ENCODE assay signal across 21 cellular contexts in the genomic region with DNA sequence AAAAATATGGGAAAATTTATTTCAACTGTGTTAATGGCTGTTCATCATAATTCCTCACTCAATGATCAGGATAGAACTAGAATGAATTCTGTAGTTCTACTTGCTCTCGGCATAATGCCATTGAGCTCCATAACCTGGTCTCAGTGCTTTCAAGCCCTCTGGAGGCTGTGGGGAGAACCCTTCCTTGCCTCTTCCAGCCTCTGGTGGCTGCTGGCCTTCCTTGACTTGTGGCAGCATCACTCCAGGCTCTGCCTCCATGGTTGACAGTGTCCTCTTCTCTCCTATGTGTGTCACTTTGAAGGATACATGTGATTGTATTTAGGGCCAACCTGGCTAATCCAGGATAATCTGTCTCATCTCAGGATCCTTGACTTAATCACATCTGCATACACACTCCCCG. TPM values are rescaled to one million over a fixed set of nuclear protein-coding genes. Genes with fewer than 3 reads are reported as not detected.
DNase-seq lines count a peak whose midpoint lies in the region; ATAC-seq, FAIRE-seq and TF ChIP-seq lines count a peak whose summit lies in the region.
"Had no signal": no experiment of that assay in that cellular context is flagged by ENCODE, and none has a peak within 500 bp of the region (broad histone marks: within the 10 kb centered on the region; RNA-seq: fewer than 3 reads in every experiment).

No MANE protein-coding gene starts in this region.

- H3K4me1 Mint-ChIP-seq in activated naive CD8-positive, alpha-beta T cell (ENCODE audit: low read depth), result peaks cover 29% of the 10 kb centered on the region
- H3K4me1 Mint-ChIP-seq in activated naive CD8-positive, alpha-beta T cell treated with anti-CD3 and anti-CD28 coated beads for 36 hours, result peaks cover 38% of the 10 kb centered on the region

- no peak overlapping the region for H4K8ac ChIP-seq in H1 (ENCODE audit: extremely low read depth, insufficient read depth, low read length)

- peak; percentile 14 to 22 (median 16); a peak in 3 of 4 replicates for TF ChIP-seq CTCF in H1 (IDR thresholded peaks at IDR 0.05; ENCODE audit: control extremely low read depth in 1 of 3, insufficient read depth in 1 of 3, low read depth in 1 of 3, low read length in 3 of 3)
- no peak for TF ChIP-seq CTCF in GM10266 (IDR thresholded peaks at IDR 0.05; ENCODE audit: control insufficient read depth, insufficient read depth, low read depth, missing control alignments)

- H3K27me3 ChIP-seq in H1 (replicated peaks in 1 of 4; ENCODE audit: control insufficient read depth in 3 of 4, extremely low read depth in 1 of 4, insufficient read depth in 3 of 4, low read length in 3 of 4), result no peaks in the 10 kb centered on the region
- H3K27me3 ChIP-seq: breast epithelium had no signal

- H3K27ac ChIP-seq in H1 (ENCODE audit: low read depth, low read length), result no peak overlapping the region

- H3K9ac ChIP-seq in H1 (replicated peaks in 1 of 4; ENCODE audit: extremely low read depth in 1 of 4, low read depth in 3 of 4, low read length in 3 of 4), result no peak overlapping the region

- CTCF ChIA-PET in H1 (lab: Charles Lee; ENCODE audit: partially characterized antibody), result interaction anchor here (0.6 to 1.6 kb wide), 8 partner anchors 13 to 959 kb away, joined by 3 to 4 read pairs (median 3); no protein-coding TSS in a partner anchor

- peaks cover 0 to 2% of the 10 kb centered on the region in 2 experiments for H4K20me1 ChIP-seq in H1 (replicated peaks in 1 of 2; ENCODE audit: control insufficient read depth in 1 of 2, insufficient read depth in 2 of 2, low read length in 2 of 2)

- intact Hi-C loops in posterior cingulate gyrus (cut with DNase I), result loop anchor here (10.0 kb wide), 1 partner anchor 487 kb away; no protein-coding TSS in a partner anchor
- intact Hi-C loops in left colon (cut with DNase I, micrococcal nuclease), result loop anchor here in 1 of 2 donors (10.0 kb wide), 1 partner anchor 297 kb away; no protein-coding TSS in a partner anchor

- no peak overlapping the region for H2BK12ac ChIP-seq in H1 (ENCODE audit: low read depth, low read length)

- no peak overlapping the region for H4K91ac ChIP-seq in H1 (replicated peaks; ENCODE audit: insufficient read length, low read length)

- H3K4me2 ChIP-seq in H1 (ENCODE audit: insufficient read depth in 1 of 2, low read depth in 2 of 2, low read length in 2 of 2), result no peak overlapping the region

- H2BK15ac ChIP-seq in H1 (ENCODE audit: low read length), result no peak overlapping the region

- H3K14ac ChIP-seq in H1 (ENCODE audit: insufficient read length), result no peak overlapping the region

- no peak overlapping the region for H3K23ac ChIP-seq in H1 (ENCODE audit: insufficient read length)

- H3K56ac ChIP-seq in H1 (replicated peaks; ENCODE audit: insufficient read length, low read depth, low read length), result no peak overlapping the region

- DNase-seq in activated naive CD8-positive, alpha-beta T cell treated with anti-CD3 and anti-CD28 coated beads for 36 hours, result no peak
- peak; percentile 75 for DNase-seq in NCI-H82 treated with DMSO at 0.1 percent for 48 hours (lab: John Stamatoyannopoulos, UW; ENCODE audit: unreplicated experiment)
- DNase-seq in H1 (ENCODE audit: low read depth in 1 of 2, low spot score in 2 of 2), result no peak
- DNase-seq in NCI-H748 (lab: John Stamatoyannopoulos, UW; ENCODE audit: unreplicated experiment), result no peak
- no peak for DNase-seq in posterior cingulate gyrus
- DNase-seq in GM10266 (ENCODE audit: extremely low spot score), result no peak
- DNase-seq in left colon, result no peak
- DNase-seq: activated CD4-positive, alpha-beta T cell treated with anti-CD3 and anti-CD28 coated beads for 48 hours; activated naive CD4-positive, alpha-beta T cell treated with anti-CD3 and anti-CD28 coated beads, Interleukin-2, amount 50 U/mL, for 16 hours; KBM-7; left ventricle myocardium superior; NCI-H2107; right cardiac atrium; stimulated activated CD4-positive, alpha-beta T cell treated with anti-CD3 and anti-CD28 coated beads, Interleukin-15, amount 100 ng/mL, for 24 hours; trophoblast cell had no signal

- H3K27ac Mint-ChIP-seq in activated naive CD8-positive, alpha-beta T cell, result peak overlapping the region; percentile 34
- no peak overlapping the region for H3K27ac Mint-ChIP-seq in activated naive CD8-positive, alpha-beta T cell treated with anti-CD3 and anti-CD28 coated beads for 36 hours
- H3K27ac Mint-ChIP-seq: CD14-positive monocyte; dendritic cell treated with granulocyte-macrophage colony-stimulating factor and Interleukin-4, amounts not matched to agents 40 ng/mL and 50 ng/mL, for 4 days; stimulated activated memory B cell treated with anti-CD40 and anti-IgM and Interleukin-4, amounts not matched to agents 10 μg/mL and 1 μg/mL and 100 μg/mL, for 72 hours had no signal

- no peak overlapping the region for H2BK5ac ChIP-seq in H1 (ENCODE audit: low read depth, low read length)

- TF ChIP-seq EP300 in H1 (IDR thresholded peaks at IDR 0.05; ENCODE audit: borderline replicate concordance in 1 of 2, low read depth in 2 of 2, low read length in 2 of 2), result no peak

- no peaks in the 10 kb centered on the region for H3K79me2 ChIP-seq in H1 (ENCODE audit: control insufficient read depth in 1 of 2, insufficient read depth in 2 of 2, low read length in 2 of 2)

- FAIRE-seq in H1 (lab: Jason Lieb, UNC), result no peak
- FAIRE-seq: GM19239 had no signal

- H3K4me1 ChIP-seq in H1 (replicated peaks in 1 of 4; ENCODE audit: control insufficient read depth in 3 of 4, insufficient read depth in 4 of 4, low read length in 3 of 4), result peaks cover 0 to 4% (median 2%) of the 10 kb centered on the region in 4 experiments; a peak in 2 of 7 replicates
- H3K4me1 ChIP-seq: breast epithelium had no signal

- no peak overlapping the region for H2BK20ac ChIP-seq in H1 (ENCODE audit: low read length)

- H3K36me3 Mint-ChIP-seq in activated naive CD8-positive, alpha-beta T cell, result peaks cover 6% of the 10 kb centered on the region
- peaks cover 18% of the 10 kb centered on the region for H3K36me3 Mint-ChIP-seq in activated naive CD8-positive, alpha-beta T cell treated with anti-CD3 and anti-CD28 coated beads for 36 hours

- no peak overlapping the region for H3K4ac ChIP-seq in H1 (replicated peaks; ENCODE audit: insufficient read length, low read depth, low read length)

- H3K9me3 ChIP-seq in H1 (ENCODE audit: insufficient read depth in 2 of 2, low read depth in 1 of 2, low read length in 1 of 2), result no peaks in the 10 kb centered on the region
- H3K9me3 ChIP-seq: breast epithelium had no signal

- H4K5ac ChIP-seq in H1 (ENCODE audit: insufficient read length, low read depth, low read length), result no peak overlapping the region

- H3K4me3 Mint-ChIP-seq in activated naive CD8-positive, alpha-beta T cell, result no peak overlapping the region
- H3K4me3 Mint-ChIP-seq in activated naive CD8-positive, alpha-beta T cell treated with anti-CD3 and anti-CD28 coated beads for 36 hours, result no peak overlapping the region
- H3K4me3 Mint-ChIP-seq: CD14-positive monocyte; dendritic cell treated with granulocyte-macrophage colony-stimulating factor and Interleukin-4, amounts not matched to agents 40 ng/mL and 50 ng/mL, for 4 days; stimulated activated memory B cell treated with anti-CD40 and anti-IgM and Interleukin-4, amounts not matched to agents 10 μg/mL and 1 μg/mL and 100 μg/mL, for 72 hours had no signal

- peak in 1 of 2 experiments; percentile 34; a peak in 2 of 4 replicates for TF ChIP-seq RAD21 in H1 (IDR thresholded peaks at IDR 0.05 in 1 of 2, conservative IDR thresholded peaks at IDR 0.05 in 1 of 2; ENCODE audit: low read depth in 2 of 2, low read length in 2 of 2)

- H3K27me3 Mint-ChIP-seq in activated naive CD8-positive, alpha-beta T cell, result no peaks in the 10 kb centered on the region
- H3K27me3 Mint-ChIP-seq in activated naive CD8-positive, alpha-beta T cell treated with anti-CD3 and anti-CD28 coated beads for 36 hours, result no peaks in the 10 kb centered on the region
- H3K27me3 Mint-ChIP-seq: dendritic cell treated with granulocyte-macrophage colony-stimulating factor and Interleukin-4, amounts not matched to agents 40 ng/mL and 50 ng/mL, for 4 days; stimulated activated memory B cell treated with anti-CD40 and anti-IgM and Interleukin-4, amounts not matched to agents 10 μg/mL and 1 μg/mL and 100 μg/mL, for 72 hours had no signal

- H3K79me1 ChIP-seq in H1 (ENCODE audit: low read depth, low read length), result no peaks in the 10 kb centered on the region; the same call in 1 of the 2 replicates

- no peaks in the 10 kb centered on the region for H3K23me2 ChIP-seq in H1 (ENCODE audit: low read depth, low read length)

- POLR2A ChIA-PET in H1 (lab: Charles Lee; ENCODE audit: partially characterized antibody), result interaction anchor here (1.0 to 4.1 kb wide), 2 partner anchors 27 to 36 kb away, joined by 3 to 19 read pairs; a partner anchor contains a TSS

- no peak for TF ChIP-seq POLR2A in H1 (IDR thresholded peaks at IDR 0.05; ENCODE audit: control extremely low read depth in 1 of 2, low read depth in 2 of 2, low read length in 2 of 2)

- H3K18ac ChIP-seq in H1 (ENCODE audit: extremely low read depth, low read length), result no peak overlapping the region

- no peak overlapping the region for H3K4me3 ChIP-seq in H1 (ENCODE audit: extremely low read depth in 1 of 4, insufficient read depth in 2 of 4, low read depth in 3 of 4, low read length in 4 of 4)
- H3K4me3 ChIP-seq: breast epithelium had no signal

- peaks cover 0 to 4% (median 0%) of the 10 kb centered on the region in 4 experiments; a peak in 1 of 8 replicates for H3K36me3 ChIP-seq in H1 (ENCODE audit: control insufficient read depth in 2 of 4, insufficient read depth in 4 of 4, low read length in 3 of 4)
- H3K36me3 ChIP-seq: breast epithelium had no signal

- no peak overlapping the region for H2AFZ ChIP-seq in H1 (ENCODE audit: low read length)

- no peak for ATAC-seq in left colon
- ATAC-seq: left ventricle myocardium superior; right cardiac atrium; stimulated activated memory B cell treated with anti-CD40 and anti-IgM and Interleukin-4, amounts not matched to agents 10 μg/mL and 1 μg/mL and 100 μg/mL, for 72 hours had no signal

- no peaks in the 10 kb centered on the region for H3K9me3 Mint-ChIP-seq in activated naive CD8-positive, alpha-beta T cell (ENCODE audit: low read depth)
- no peaks in the 10 kb centered on the region for H3K9me3 Mint-ChIP-seq in activated naive CD8-positive, alpha-beta T cell treated with anti-CD3 and anti-CD28 coated beads for 36 hours
- H3K9me3 Mint-ChIP-seq: dendritic cell treated with granulocyte-macrophage colony-stimulating factor and Interleukin-4, amounts not matched to agents 40 ng/mL and 50 ng/mL, for 4 days; stimulated activated memory B cell treated with anti-CD40 and anti-IgM and Interleukin-4, amounts not matched to agents 10 μg/mL and 1 μg/mL and 100 μg/mL, for 72 hours had no signal

- H2BK120ac ChIP-seq in H1 (replicated peaks; ENCODE audit: low read depth, low read length), result no peak overlapping the region

- no peak overlapping the region for H2AK5ac ChIP-seq in H1 (ENCODE audit: low read depth, low read length)

- 92% methylated on average over 2 of the region's 2 CpGs; no CpG with 5 or more reads in 1 of the 2 experiments for WGBS in H1 (ENCODE audit: extremely low coverage in 1 of 2, insufficient coverage in 1 of 2, insufficient read length in 1 of 2, insufficient replicate concordance in 2 of 2, low coverage in 1 of 2, low lambda C conversion rate in 2 of 2, missing lambda C conversion rate in 1 of 2), 2 experiments

RNA-seq across cellular contexts. Expression of a gene that starts 26.9 kb away (rescaled TPM):
- total RNA-seq in activated naive CD8-positive, alpha-beta T cell treated with anti-CD3 and anti-CD28 coated beads for 36 hours, result 1 to 10 TPM; 1.6 to 1.9 TPM
- total RNA-seq in H1 (2021; fragmentation: NEBNext Ultra II Directional; extraction: Animal tissue kit (Norgen Biotek cat#: 25700)), result 18.8 and 20.1 TPM in 2 replicates
- 9.4 and 14.5 TPM in 2 replicates for polyA plus RNA-seq in H1 (2011; rRNA removed)
- 12.6 TPM for polyA plus RNA-seq in H1 (2011; cell fraction: cytosol; rRNA removed)
- polyA plus RNA-seq in H1 (2011; cell fraction: nucleus; rRNA removed), result 16.6 TPM
- polyA plus RNA-seq in H1 (2012, experiment 1 of 2), result 14.4 to 20.9 TPM (median 16.7 TPM) in 4 replicates
- 5.9 TPM for polyA plus RNA-seq in H1 (2012, experiment 2 of 2)
- polyA plus RNA-seq in H1 (2013, experiment 1 of 2), result 30.9 TPM
- 31.4 TPM for polyA plus RNA-seq in H1 (2013, experiment 2 of 2)
- polyA minus RNA-seq in H1 (2011; rRNA and poly(A)+ RNA removed), result 14.4 and 19.5 TPM in 2 replicates
- polyA minus RNA-seq in H1 (2011; cell fraction: cytosol; rRNA and poly(A)+ RNA removed), result 6.5 TPM
- polyA minus RNA-seq in H1 (2011; cell fraction: nucleus; rRNA and poly(A)+ RNA removed), result 26.7 TPM
- total RNA-seq in left colon, result under 1 TPM; 0.47 to 0.79 TPM
- total RNA-seq: left ventricle myocardium superior had no signal
- polyA plus RNA-seq: CD14-positive monocyte had no signal
